ENCODE assay signal across 9 cellular contexts in the genomic region with DNA sequence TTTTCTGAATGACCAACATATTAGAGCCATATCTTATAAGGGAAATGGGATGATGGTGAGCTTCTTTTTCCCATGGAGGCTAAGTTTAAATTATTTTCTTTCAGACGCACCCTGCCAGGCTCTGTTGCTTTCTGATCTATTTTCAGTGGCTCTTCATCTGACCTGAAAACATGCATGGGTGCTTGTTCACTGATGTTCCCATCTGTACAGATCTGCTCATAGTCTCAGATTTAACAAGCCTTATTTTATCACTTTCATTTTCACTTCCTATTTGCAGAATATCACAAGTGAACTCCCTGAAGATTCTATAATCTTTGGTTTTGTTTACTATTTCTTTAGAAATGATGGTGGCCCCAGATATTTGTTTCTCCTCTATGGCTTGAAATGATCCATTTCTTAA. TPM values are rescaled to one million over a fixed set of nuclear protein-coding genes. Genes with fewer than 3 reads are reported as not detected.
DNase-seq lines count a peak whose midpoint lies in the region; ATAC-seq, FAIRE-seq and TF ChIP-seq lines count a peak whose summit lies in the region.
"Had no signal": no experiment of that assay in that cellular context is flagged by ENCODE, and none has a peak within 500 bp of the region (broad histone marks: within the 10 kb centered on the region; RNA-seq: fewer than 3 reads in every experiment).

No MANE protein-coding gene starts in this region.

- intact Hi-C loops in right lobe of liver (cut with DNase I) = no loop called here
- intact Hi-C loops in HepG2 (cut with micrococcal nuclease; ENCODE audit: unreplicated experiment) = no loop called here

- in situ Hi-C loops in HepG2 (cut with HindIII; ENCODE audit: extremely low pct_ligation_motif_present, low pct_unique_long_range_greater_than_20kb) = no loop called here

- BruUV-seq in HepG2 (replicated peaks; lab: Mats Ljungman, UMichigan) = no TSS peak

- TF ChIP-seq POLR2A in right lobe of liver (IDR thresholded peaks at IDR 0.05) (no peak), HepG2 (IDR thresholded peaks at IDR 0.05; ENCODE audit: insufficient read depth in 1 of 2, low read depth in 2 of 2, low read length in 2 of 2) (no peak)

- no peaks in the 10 kb centered on the region for H3K4me1 Mint-ChIP-seq in WTC11

- ATAC-seq in right lobe of liver (peak; percentile 44 to 56 (median 54)), HepG2 (no peak), HG02943 (IDR thresholded peaks at IDR 0.05; ENCODE audit: low read depth, unreplicated experiment) (peak; percentile 98), WTC11 (no peak)

- H3K4me1 ChIP-seq in right lobe of liver (no peaks in the 10 kb centered on the region), HepG2 (ENCODE audit: insufficient read depth, low read length) (no peaks in the 10 kb centered on the region)

- no peaks in the 10 kb centered on the region for H3K27me3 Mint-ChIP-seq in WTC11 (ENCODE audit: low read depth)

- no peak overlapping the region for H3K27ac Mint-ChIP-seq in WTC11

- no peaks in the 10 kb centered on the region for H3K36me3 ChIP-seq in right lobe of liver
- H3K36me3 ChIP-seq in HepG2 (replicated peaks in 1 of 2; ENCODE audit: control insufficient read depth in 1 of 2, insufficient read depth in 2 of 2, low read length in 2 of 2) = no peaks in the 10 kb centered on the region

- POLR2A ChIA-PET in HepG2 (lab: Yijun Ruan, JAX) = no interaction called here
- POLR2A ChIA-PET in WTC11 (lab: Charles Lee) = no interaction called here

- CTCF ChIA-PET in HepG2 (lab: Yijun Ruan, JAX; ENCODE audit: low intra/inter-chr PET ratio, low total read pairs) (no interaction called here), WTC11 (lab: Charles Lee) (no interaction called here)

- no peaks in the 10 kb centered on the region for H4K20me1 ChIP-seq in HepG2 (ENCODE audit: insufficient read depth, low read length)

- no peak for DNase-seq in right lobe of liver
- no peak for DNase-seq in HepG2 (ENCODE audit: low spot score)
- peak; percentile 45 for DNase-seq in RPMI8226
- DNase-seq in superior temporal gyrus (ENCODE audit: extremely low spot score) = peak; percentile 22
- no peak for DNase-seq in HTR-8/SVneo (ENCODE audit: insufficient read length, low spot score)
- DNase-seq in WTC11 (ENCODE audit: low spot score) = no peak
- DNase-seq in substantia nigra (lab: John Stamatoyannopoulos, UW) = no peak
- DNase-seq: activated effector memory CD4-positive, alpha-beta T cell treated with Interleukin-2 at 50 U/mL for 16 hours had no signal

- H3K9me3 ChIP-seq in right lobe of liver = no peaks in the 10 kb centered on the region
- no peaks in the 10 kb centered on the region for H3K9me3 ChIP-seq in HepG2 (ENCODE audit: low read length)

- H3K27ac ChIP-seq in right lobe of liver (no peak overlapping the region), HepG2 (ENCODE audit: extremely low read length, insufficient read depth, low read length) (no peak overlapping the region), substantia nigra (ENCODE audit: low read depth, low read length, poor library complexity, severe bottlenecking) (no peak overlapping the region)

- no peaks in the 10 kb centered on the region for H3K79me2 ChIP-seq in HepG2 (ENCODE audit: insufficient read depth, low read length)

- no peaks in the 10 kb centered on the region for H3K27me3 ChIP-seq in right lobe of liver
- no peaks in the 10 kb centered on the region for H3K27me3 ChIP-seq in HepG2 (ENCODE audit: control insufficient read depth in 1 of 2, insufficient read depth in 2 of 2, low read length in 2 of 2)

- H3K4me3 ChIP-seq in right lobe of liver = no peak overlapping the region
- no peak overlapping the region for H3K4me3 ChIP-seq in HepG2 (replicated peaks in 1 of 3; ENCODE audit: insufficient read depth in 1 of 3, low read depth in 2 of 3, low read length in 3 of 3)

- H3K4me3 Mint-ChIP-seq in WTC11 = no peak overlapping the region

- no peaks in the 10 kb centered on the region for H3K9me3 Mint-ChIP-seq in WTC11

- FAIRE-seq in HepG2 (lab: Jason Lieb, UNC) (no peak), HTR-8/SVneo (lab: Jason Lieb, UNC) (no peak)

- H3K4me2 ChIP-seq in HepG2 (ENCODE audit: low read depth, low read length) = no peak overlapping the region

- H3K9ac ChIP-seq in HepG2 (ENCODE audit: insufficient read depth, low read depth, low read length) = no peak overlapping the region

- TF ChIP-seq RAD21 in HepG2 (CRISPR knock-in tag; IDR thresholded peaks at IDR 0.05) = no peak

- TF ChIP-seq EP300 in HepG2 (IDR thresholded peaks at IDR 0.05; ENCODE audit: low read depth in 2 of 2, low read length in 2 of 2) (no peak), HepG2 (CRISPR knock-in tag; IDR thresholded peaks at IDR 0.05; ENCODE audit: borderline replicate concordance) (no peak)

- 50% methylated on average over 1 of the region's 1 CpG for WGBS in right lobe of liver (ENCODE audit: insufficient coverage, low coverage, low lambda C conversion rate, missing lambda C conversion rate)
- WGBS in HepG2 (ENCODE audit: low lambda C conversion rate) = 100% methylated on average over 1 of the region's 1 CpG

- no peaks in the 10 kb centered on the region for H3K36me3 Mint-ChIP-seq in WTC11

- TF ChIP-seq CTCF in right lobe of liver (IDR thresholded peaks at IDR 0.05) (no peak), HepG2 (CRISPR knock-in tag; IDR thresholded peaks at IDR 0.05) (no peak), WTC11 (IDR thresholded peaks at IDR 0.05) (no peak)

- no peak overlapping the region for H2AFZ ChIP-seq in HepG2 (ENCODE audit: low read length)

TF ChIP-seq in HepG2, 621 proteins besides CTCF, POLR2A, EP300 and RAD21:
- no peak for TF ChIP-seq GABPA (IDR thresholded peaks at IDR 0.05; ENCODE audit: low read depth, low read length)
- no peak for TF ChIP-seq GABPA (CRISPR knock-in tag; IDR thresholded peaks at IDR 0.05; ENCODE audit: low read depth)
- TF ChIP-seq NBN (conservative IDR thresholded peaks at IDR 0.05) = no peak
- no peak for TF ChIP-seq SMC3 (IDR thresholded peaks at IDR 0.05; ENCODE audit: low read length)
- TF ChIP-seq ZKSCAN1 (IDR thresholded peaks at IDR 0.05; ENCODE audit: low read length) = no peak
- no peak for TF ChIP-seq MYNN (CRISPR knock-in tag; IDR thresholded peaks at IDR 0.05; ENCODE audit: low read depth)
- no peak for TF ChIP-seq GATAD2A (CRISPR knock-in tag; IDR thresholded peaks at IDR 0.05)
- no peak for TF ChIP-seq EEA1 (CRISPR knock-in tag; IDR thresholded peaks at IDR 0.05; ENCODE audit: borderline replicate concordance)
- no peak for TF ChIP-seq ESRRA (CRISPR knock-in tag; IDR thresholded peaks at IDR 0.05; ENCODE audit: low read depth)
- TF ChIP-seq CBX5 (CRISPR knock-in tag; IDR thresholded peaks at IDR 0.05; ENCODE audit: borderline replicate concordance) = no peak
- no peak for TF ChIP-seq CREB1 (IDR thresholded peaks at IDR 0.05)
- no peak for TF ChIP-seq CREB1 (CRISPR knock-in tag; IDR thresholded peaks at IDR 0.05)
TF ChIP-seq in HepG2: peak in this region for 0.

TF ChIP-seq in WTC11, 78 proteins besides CTCF, POLR2A, EP300 and RAD21 (continues in another document):
- TF ChIP-seq, protein P1, sequence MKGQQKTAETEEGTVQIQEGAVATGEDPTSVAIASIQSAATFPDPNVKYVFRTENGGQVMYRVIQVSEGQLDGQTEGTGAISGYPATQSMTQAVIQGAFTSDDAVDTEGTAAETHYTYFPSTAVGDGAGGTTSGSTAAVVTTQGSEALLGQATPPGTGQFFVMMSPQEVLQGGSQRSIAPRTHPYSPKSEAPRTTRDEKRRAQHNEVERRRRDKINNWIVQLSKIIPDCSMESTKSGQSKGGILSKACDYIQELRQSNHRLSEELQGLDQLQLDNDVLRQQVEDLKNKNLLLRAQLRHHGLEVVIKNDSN (CRISPR knock-in tag; IDR thresholded peaks at IDR 0.05) = no peak
- TF ChIP-seq, protein P2, sequence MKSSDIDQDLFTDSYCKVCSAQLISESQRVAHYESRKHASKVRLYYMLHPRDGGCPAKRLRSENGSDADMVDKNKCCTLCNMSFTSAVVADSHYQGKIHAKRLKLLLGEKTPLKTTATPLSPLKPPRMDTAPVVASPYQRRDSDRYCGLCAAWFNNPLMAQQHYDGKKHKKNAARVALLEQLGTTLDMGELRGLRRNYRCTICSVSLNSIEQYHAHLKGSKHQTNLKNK (CRISPR knock-in tag; IDR thresholded peaks at IDR 0.05) = no peak
- TF ChIP-seq FOXP1 (CRISPR knock-in tag; IDR thresholded peaks at IDR 0.05; ENCODE audit: borderline replicate concordance) (no peak), ZNF121 (CRISPR knock-in tag; IDR thresholded peaks at IDR 0.05) (no peak)
- TF ChIP-seq, protein P3, sequence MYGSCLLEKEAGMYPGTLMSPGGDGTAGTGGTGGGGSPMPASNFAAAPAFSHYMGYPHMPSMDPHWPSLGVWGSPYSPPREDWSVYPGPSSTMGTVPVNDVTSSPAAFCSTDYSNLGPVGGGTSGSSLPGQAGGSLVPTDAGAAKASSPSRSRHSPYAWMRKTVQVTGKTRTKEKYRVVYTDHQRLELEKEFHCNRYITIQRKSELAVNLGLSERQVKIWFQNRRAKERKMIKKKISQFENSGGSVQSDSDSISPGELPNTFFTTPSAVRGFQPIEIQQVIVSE (CRISPR knock-in tag; IDR thresholded peaks at IDR 0.05; ENCODE audit: borderline replicate concordance) = no peak

RNA-seq across cellular contexts. Expression of a gene that starts 31.1 kb away (rescaled TPM):
- 100 to 1,000 TPM; 138 to 167 (median 158) TPM for total RNA-seq in right lobe of liver
- total RNA-seq in HepG2 (2016; rRNA removed; fragmentation: Illumina TruSeq; extraction: Trizol) = 64.9 and 79.4 TPM in 2 replicates
- 33.0 and 34.5 TPM in 2 replicates for total RNA-seq in HepG2 (2016; cell fraction: cytosol; rRNA removed; fragmentation: Illumina TruSeq; extraction: Trizol; ENCODE audit: low read depth)
- total RNA-seq in HepG2 (2016; cell fraction: insoluble cytoplasmic fraction; rRNA removed; fragmentation: Illumina TruSeq; extraction: Trizol) = 65.0 and 77.2 TPM in 2 replicates
- 28.2 and 33.3 TPM in 2 replicates for total RNA-seq in HepG2 (2016; cell fraction: membrane; rRNA removed; fragmentation: Illumina TruSeq; extraction: Trizol)
- total RNA-seq in HepG2 (2016; cell fraction: nucleus; rRNA removed; fragmentation: Illumina TruSeq; extraction: Trizol) = 40.6 and 43.6 TPM in 2 replicates
- 13.5 and 21.4 TPM in 2 replicates for polyA plus RNA-seq in HepG2 (2011; rRNA removed)
- polyA plus RNA-seq in HepG2 (2011; cell fraction: cytosol; rRNA removed) = 12.9 and 15.9 TPM in 2 replicates
- polyA plus RNA-seq in HepG2 (2011; cell fraction: nucleus; rRNA removed) = 3.4 and 4.4 TPM in 2 replicates
- 27.9 and 45.3 TPM in 2 replicates for polyA plus RNA-seq in HepG2 (2012)
- polyA plus RNA-seq in HepG2 (2016; cell fraction: cytosol; fragmentation: Illumina TruSeq; extraction: Trizol; ENCODE audit: low read depth) = 10.9 and 11.1 TPM in 2 replicates
- 70.4 and 76.1 TPM in 2 replicates for polyA plus RNA-seq in HepG2 (2016; cell fraction: insoluble cytoplasmic fraction; fragmentation: Illumina TruSeq; extraction: Trizol; ENCODE audit: low read depth)
- polyA plus RNA-seq in HepG2 (2016; cell fraction: membrane; fragmentation: Illumina TruSeq; extraction: Trizol; ENCODE audit: low read depth) = 20.7 and 22.2 TPM in 2 replicates
- 25.5 and 26.9 TPM in 2 replicates for polyA plus RNA-seq in HepG2 (2016; cell fraction: nucleus; fragmentation: Illumina TruSeq; extraction: Trizol; ENCODE audit: insufficient read depth, low read depth)
- polyA minus RNA-seq in HepG2 (2011; rRNA and poly(A)+ RNA removed; ENCODE audit: low replicate concordance) = 5.1 and 7.9 TPM in 2 replicates
- 20.6 and 21.5 TPM in 2 replicates for polyA minus RNA-seq in HepG2 (2011; cell fraction: cytosol; rRNA and poly(A)+ RNA removed)
- 30.3 and 32.4 TPM in 2 replicates for polyA minus RNA-seq in HepG2 (2011; cell fraction: nucleus; rRNA and poly(A)+ RNA removed)
- total RNA-seq in WTC11 (2021) = 39.7 to 57.4 TPM (median 54.1 TPM) in 3 replicates

Comparison
In these comparisons a context has a peak if more than half of its experiments do, and no peak if none do; other contexts are left out.
1. ATAC-seq: peak in right lobe of liver (4 of 4) and HG02943 (single experiment); none in HepG2 (single experiment) and WTC11 (single experiment).
2. DNase-seq: peak in RPMI8226 (single experiment) and superior temporal gyrus (single experiment); none in right lobe of liver (0 of 3), HepG2 (single experiment), HTR-8/SVneo (single experiment), WTC11 (single experiment) and substantia nigra (0 of 49).